17 cellular contexts compared by ENCODE assay signal in genomic region chr1:3389093-3389833, GRCh38.
"Had no signal": no experiment of that assay in that cellular context is flagged by ENCODE, and none has a peak within 500 bp of the region (broad histone marks: within the 10 kb centered on the region; RNA-seq: fewer than 3 reads in every experiment).

No MANE protein-coding gene starts in this region.

- H3K36me3 Mint-ChIP-seq: naive thymus-derived CD4-positive, alpha-beta T cell had no signal

- H3K9me3 Mint-ChIP-seq: naive thymus-derived CD4-positive, alpha-beta T cell; nephron progenitor cell had no signal

- H3K4me3 ChIP-seq: heart right ventricle, ovary, right atrium auricular region, suprapubic skin, tibial nerve, upper lobe of right lung, vagina had no signal

- H3K27ac Mint-ChIP-seq: naive thymus-derived CD4-positive, alpha-beta T cell; nephron progenitor cell had no signal

- ATAC-seq: esophagus mucosa; heart right ventricle; naive thymus-derived CD4-positive, alpha-beta T cell; stimulated activated naive CD8-positive, alpha-beta T cell treated with anti-CD3 and anti-CD28 coated beads, Interleukin-15, Interleukin-2, amounts not matched to agents 100 U/mL and 50 U/mL, for 24 hours; upper lobe of right lung had no signal

- DNase-seq: effector memory CD4-positive, alpha-beta T cell; heart right ventricle; hypothalamus; kidney glomerular epithelial cell; mammary epithelial cell; naive thymus-derived CD4-positive, alpha-beta T cell; nephron progenitor cell; ovary; small intestine; stimulated activated CD4-positive, alpha-beta T cell treated with anti-CD3 and anti-CD28 coated beads, Interleukin-12 subunit alpha, Interleukin-12 subunit beta, amount 100 ng/mL, for 4 hours; stimulated activated naive CD8-positive, alpha-beta T cell treated with anti-CD3 and anti-CD28 coated beads, Interleukin-15, Interleukin-2, amounts not matched to agents 100 U/mL and 50 U/mL, for 24 hours; upper lobe of right lung had no signal

- H3K27me3 ChIP-seq: ovary had no signal

- H3K4me3 Mint-ChIP-seq: naive thymus-derived CD4-positive, alpha-beta T cell had no signal

- H3K36me3 ChIP-seq: ovary, right atrium auricular region, suprapubic skin, upper lobe of right lung, vagina had no signal

- H3K9me3 ChIP-seq: heart right ventricle, ovary, right atrium auricular region, suprapubic skin, tibial nerve, upper lobe of right lung, vagina had no signal

- H3K27ac ChIP-seq: heart right ventricle, ovary, right atrium auricular region, suprapubic skin, upper lobe of right lung, vagina had no signal
